In the genomic region with DNA sequence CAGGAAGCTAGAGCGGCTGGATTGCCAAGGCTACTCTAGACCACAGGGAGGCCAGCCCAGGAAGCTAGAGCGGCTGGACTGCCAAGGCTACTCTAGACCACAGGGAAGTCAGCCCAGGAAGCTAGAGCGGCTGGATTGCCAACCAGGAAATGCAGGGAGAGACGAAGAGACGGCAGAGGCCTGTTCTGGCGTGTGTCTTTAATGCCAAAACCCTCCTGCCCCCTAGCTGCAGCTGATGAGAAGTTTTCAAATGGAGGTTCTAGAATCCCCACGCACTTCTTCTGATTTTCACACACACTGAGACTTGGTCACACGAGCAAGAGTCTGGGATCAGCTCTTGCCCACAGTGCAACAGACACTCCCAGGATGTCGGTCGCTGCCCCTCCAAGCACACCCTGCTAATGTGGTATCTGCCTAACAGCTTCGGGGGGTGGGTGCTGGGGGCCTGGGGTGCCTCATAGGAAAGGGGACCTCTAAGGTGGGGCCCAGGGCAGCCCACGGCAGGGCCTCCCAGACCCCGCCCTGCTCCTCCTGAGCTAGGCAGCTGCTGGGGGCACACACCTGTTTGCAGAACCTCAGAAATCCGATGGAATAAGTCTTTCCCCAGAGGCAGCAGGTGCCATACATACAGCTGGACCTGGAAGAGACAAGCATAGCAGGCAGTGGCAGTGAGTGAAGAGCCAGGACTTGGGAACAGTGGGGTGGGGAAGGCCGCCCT, we compare ENCODE assay signal across 8 cellular contexts. TPM values are rescaled to one million over a fixed set of nuclear protein-coding genes. Genes with fewer than 3 reads are reported as not detected.
DNase-seq lines count a peak whose midpoint lies in the region; ATAC-seq and TF ChIP-seq lines count a peak whose summit lies in the region.

No MANE protein-coding gene starts in this region.

- ATAC-seq in HG02642 (IDR thresholded peaks at IDR 0.05; ENCODE audit: poor library complexity, unreplicated experiment) (no peak), GM18511 (IDR thresholded peaks at IDR 0.05; ENCODE audit: unreplicated experiment) (no peak)

- 70 to 80% methylated on average over 10 to 14 of the region's 15 CpGs for WGBS in testis, 2 donors

- H3K9me3 ChIP-seq in testis, result no peaks in the 10 kb centered on the region

- no peaks in the 10 kb centered on the region for H3K27me3 Mint-ChIP-seq in T-helper 2 cell treated with Interferon-gamma antibody and Interleukin-4, amounts not matched to agents 5 μg/mL and 100 μg/mL, for 36 hours (ENCODE audit: low read depth)

- TF ChIP-seq POLR2A in testis (IDR thresholded peaks at IDR 0.05), result no peak

- DNase-seq in T-helper 2 cell, result peak in 3 of 5 experiments; percentile 10 to 64 (median 27)
- DNase-seq in T-helper 2 cell treated with Interferon-gamma antibody and Interleukin-4, amounts not matched to agents 5 μg/mL and 100 μg/mL, for 36 hours (ENCODE audit: low spot score), result no peak
- peak; percentile 9 for DNase-seq in OCI-M1 (lab: John Stamatoyannopoulos, UW)
- no peak for DNase-seq in brain microvascular endothelial cell
- peak; percentile 25 for DNase-seq in kidney glomerular epithelial cell (lab: John Stamatoyannopoulos, UW)
- no peak for DNase-seq in testis

- H3K4me3 ChIP-seq in brain microvascular endothelial cell (ENCODE audit: low read depth, low read length), result no peak overlapping the region
- H3K4me3 ChIP-seq in testis, result no peak overlapping the region

- H3K9me3 Mint-ChIP-seq in T-helper 2 cell treated with Interferon-gamma antibody and Interleukin-4, amounts not matched to agents 5 μg/mL and 100 μg/mL, for 36 hours, result no peaks in the 10 kb centered on the region

- H3K36me3 Mint-ChIP-seq in T-helper 2 cell treated with Interferon-gamma antibody and Interleukin-4, amounts not matched to agents 5 μg/mL and 100 μg/mL, for 36 hours (ENCODE audit: low read depth), result peaks cover 12% of the 10 kb centered on the region

- no peak overlapping the region for H3K4me3 Mint-ChIP-seq in T-helper 2 cell treated with Interferon-gamma antibody and Interleukin-4, amounts not matched to agents 5 μg/mL and 100 μg/mL, for 36 hours

- H3K4me1 ChIP-seq in testis, result peaks cover 13% of the 10 kb centered on the region

- H3K27ac ChIP-seq in brain microvascular endothelial cell, result no peak overlapping the region
- no peak overlapping the region for H3K27ac ChIP-seq in testis

- no peak overlapping the region for H3K27ac Mint-ChIP-seq in T-helper 2 cell treated with Interferon-gamma antibody and Interleukin-4, amounts not matched to agents 5 μg/mL and 100 μg/mL, for 36 hours

- intact Hi-C loops in testis (cut with DNase I; ENCODE audit: low total_unique reads), result no loop called here

- H3K36me3 ChIP-seq in brain microvascular endothelial cell (replicated peaks) (peaks cover 77% of the 10 kb centered on the region), testis (ENCODE audit: low read depth, missing control alignments) (no peaks in the 10 kb centered on the region)

- in situ Hi-C loops in brain microvascular endothelial cell (cut with HindIII; ENCODE audit: low pct_ligation_motif_present, low sequenced_read_pairs), result no loop called here

- no peaks in the 10 kb centered on the region for H3K4me1 Mint-ChIP-seq in T-helper 2 cell treated with Interferon-gamma antibody and Interleukin-4, amounts not matched to agents 5 μg/mL and 100 μg/mL, for 36 hours (ENCODE audit: low read depth)

- H3K27me3 ChIP-seq in brain microvascular endothelial cell (replicated peaks) (no peaks in the 10 kb centered on the region), testis (no peaks in the 10 kb centered on the region)

- TF ChIP-seq CTCF in brain microvascular endothelial cell (IDR thresholded peaks at IDR 0.05; ENCODE audit: low read depth, low read length, missing control alignments) (peak; percentile 45), testis (IDR thresholded peaks at IDR 0.05) (peak in 2 of 3 experiments; percentile 29 to 30)

RNA-seq across cellular contexts. Expression of a gene that starts 28.5 kb away (rescaled TPM):
- total RNA-seq in testis, result 1 to 10 TPM; 3.7 to 5.8 TPM
- polyA plus RNA-seq in testis (ENCODE audit: insufficient read depth, low read depth, low replicate concordance), result 3.2 TPM

RNA-seq across cellular contexts. Expression of a gene that starts 42.5 kb away (rescaled TPM):
- 10 to 100 TPM; 35.4 to 66.5 TPM for total RNA-seq in testis
- polyA plus RNA-seq in testis (ENCODE audit: insufficient read depth, low read depth, low replicate concordance), result 25.2 TPM

RNA-seq across cellular contexts. Expression of a gene that starts 48.6 kb away (rescaled TPM):
- total RNA-seq in testis, result 100 to 1,000 TPM in 1 of 2 donors, 10 to 100 TPM in 1; 89.4 to 122 TPM
- 135 TPM for polyA plus RNA-seq in testis (ENCODE audit: insufficient read depth, low read depth, low replicate concordance)

Comparison
In these comparisons a context has a peak if more than half of its experiments do, and no peak if none do; other contexts are left out.
1. DNase-seq: peak in T-helper 2 cell (3 of 5), OCI-M1 (single experiment) and kidney glomerular epithelial cell (single experiment); none in T-helper 2 cell treated with Interferon-gamma antibody and Interleukin-4, amounts not matched to agents 5 μg/mL and 100 μg/mL, for 36 hours (single experiment), brain microvascular endothelial cell (single experiment) and testis (single experiment).